Comparison of ENCODE assay signal across 6 cellular contexts in the genomic region with DNA sequence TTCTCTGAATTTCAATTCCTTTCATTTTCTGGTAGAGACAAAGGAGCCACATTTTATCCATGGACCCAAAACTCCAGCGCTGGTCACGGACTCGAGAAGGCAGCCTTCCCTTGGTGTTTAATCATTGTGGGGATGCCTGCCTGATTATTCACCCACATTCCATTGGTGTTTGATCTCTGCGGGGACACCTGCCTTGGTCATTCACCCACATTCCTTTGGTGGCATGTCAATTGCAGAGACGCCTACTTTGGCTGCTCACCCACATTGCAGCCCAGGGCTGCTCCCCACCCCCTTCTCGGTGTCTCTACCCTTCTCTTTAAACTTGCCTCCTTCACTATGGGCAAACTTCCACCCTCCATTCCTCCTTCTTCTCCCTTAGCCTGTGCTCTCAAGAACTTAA.
DNase-seq lines count a peak whose midpoint lies in the region; ATAC-seq and TF ChIP-seq lines count a peak whose summit lies in the region.
"Not testable (repeated sequence)": the region's sequence is repeated elsewhere in the genome, so short reads cannot be mapped to it uniquely, and the experiment has no call there.

No MANE protein-coding gene starts in this region.

- intact Hi-C loops in mammary epithelial cell (cut with micrococcal nuclease) = not testable (repeated sequence)

- in situ Hi-C loops in mammary epithelial cell (cut with MboI; ENCODE audit: low sequenced_read_pairs in 2 of 2) = not testable (repeated sequence)

- H3K27me3 ChIP-seq in mammary epithelial cell (ENCODE audit: insufficient read depth, low read length) = not testable (repeated sequence)

- H3K36me3 Mint-ChIP-seq in WTC11 = peaks cover 20% of the 10 kb centered on the region

- POLR2A ChIA-PET in WTC11 (lab: Charles Lee) = not testable (repeated sequence)

- BruUV-seq in mammary epithelial cell (replicated peaks; lab: Mats Ljungman, UMichigan) = not testable (repeated sequence)

- H3K4me3 ChIP-seq in mammary epithelial cell (replicated peaks in 1 of 3; ENCODE audit: insufficient read depth in 1 of 3, low read depth in 2 of 3, low read length in 3 of 3) = not testable (repeated sequence)

- not testable (repeated sequence) for H4K20me1 ChIP-seq in mammary epithelial cell (ENCODE audit: insufficient read depth, low read length)

- H3K9me3 Mint-ChIP-seq in WTC11 = peaks cover 20% of the 10 kb centered on the region

- H3K27ac Mint-ChIP-seq in WTC11 = not testable (repeated sequence)

- not testable (repeated sequence) for H3K9me3 ChIP-seq in mammary epithelial cell (replicated peaks; ENCODE audit: insufficient read depth, low read length)

- not testable (repeated sequence) for H3K36me3 ChIP-seq in mammary epithelial cell (ENCODE audit: insufficient read depth, low read length)

- H3K9ac ChIP-seq in mammary epithelial cell (ENCODE audit: insufficient read depth, low read length) = not testable (repeated sequence)

- not testable (repeated sequence) for ATAC-seq in WTC11

- dilution Hi-C loops in mammary epithelial cell (cut with HindIII; ENCODE audit: low sequenced_read_pairs) = not testable (repeated sequence)

- peak; percentile 1 for DNase-seq in H4 (ENCODE audit: low spot score)
- DNase-seq in HT1080 (ENCODE audit: low read depth) = peak; percentile 63
- peak; percentile 39 for DNase-seq in RPMI7951 (ENCODE audit: low read depth)
- peak; percentile 11 for DNase-seq in WTC11 (ENCODE audit: low spot score)
- peak; percentile 9 for DNase-seq in mammary epithelial cell
- DNase-seq in iris pigment epithelial cell (ENCODE audit: low read depth) = peak; percentile 9

- not testable (repeated sequence) for H3K27ac ChIP-seq in mammary epithelial cell (ENCODE audit: insufficient read depth, low read depth, low read length)

- not testable (repeated sequence) for H3K4me3 Mint-ChIP-seq in WTC11

- H3K4me1 Mint-ChIP-seq in WTC11 = not testable (repeated sequence)

- H3K79me2 ChIP-seq in mammary epithelial cell (ENCODE audit: insufficient read depth, low read length) = not testable (repeated sequence)

- H3K4me1 ChIP-seq in mammary epithelial cell (ENCODE audit: insufficient read depth, low read length) = not testable (repeated sequence)

- H2AFZ ChIP-seq in mammary epithelial cell (ENCODE audit: low read depth, low read length) = not testable (repeated sequence)

- not testable (repeated sequence) for H3K4me2 ChIP-seq in mammary epithelial cell (ENCODE audit: insufficient read depth, low read depth, low read length)

- not testable (repeated sequence) for H3K27me3 Mint-ChIP-seq in WTC11 (ENCODE audit: low read depth)

- CTCF ChIA-PET in WTC11 (lab: Charles Lee); mammary epithelial cell (lab: Charles Lee; ENCODE audit: low non-redundant PET): not testable (repeated sequence)

- not testable (repeated sequence) for TF ChIP-seq CTCF in WTC11 (IDR thresholded peaks at IDR 0.05); mammary epithelial cell (conservative IDR thresholded peaks at IDR 0.05 in 1 of 2, IDR thresholded peaks at IDR 0.05 in 1 of 2; ENCODE audit: extremely low read depth in 1 of 2, insufficient read depth in 1 of 2, low read depth in 1 of 2, low read length in 2 of 2)

- WGBS in mammary epithelial cell (ENCODE audit: low coverage, missing lambda C conversion rate) = 84% methylated on average over 3 of the region's 6 CpGs

Comparison
In these comparisons a context has a peak if more than half of its experiments do, and no peak if none do; other contexts are left out.
1. DNase-seq: peak in every context shown above with its lines; median percentile 63 in HT1080; 39 in RPMI7951; 11 in WTC11; 9 in mammary epithelial cell; 9 in iris pigment epithelial cell; 1 in H4.